ENCODE assay signal across 15 cellular contexts in genomic region chr6:56510984-56511531, GRCh38.
DNase-seq lines count a peak whose midpoint lies in the region; ATAC-seq and TF ChIP-seq lines count a peak whose summit lies in the region.
"Had no signal": no experiment of that assay in that cellular context is flagged by ENCODE, and none has a peak within 500 bp of the region (broad histone marks: within the 10 kb centered on the region; RNA-seq: fewer than 3 reads in every experiment).

No MANE protein-coding gene starts in this region.

- intact Hi-C loops in left lung (cut with DNase I) = no loop called here
- intact Hi-C loops in vagina (cut with DNase I) = no loop called here

- TF ChIP-seq POLR2A in vagina (IDR thresholded peaks at IDR 0.05) = no peak

- H3K36me3 ChIP-seq in left lung (peaks cover 0 to 40% of the 10 kb centered on the region in 2 donors), vagina (peaks cover 0 to 39% of the 10 kb centered on the region in 2 donors)
- H3K36me3 ChIP-seq: breast epithelium had no signal

- TF ChIP-seq CTCF in coronary artery (IDR thresholded peaks at IDR 0.05) (no peak), left lung (IDR thresholded peaks at IDR 0.05) (no peak), vagina (IDR thresholded peaks at IDR 0.05) (no peak)

- H3K27ac ChIP-seq in coronary artery = peak overlapping the region; percentile 23 to 41
- no peak overlapping the region for H3K27ac ChIP-seq in left lung
- peak overlapping the region; percentile 10 for H3K27ac ChIP-seq in vagina
- H3K27ac ChIP-seq: breast epithelium had no signal

- no peaks in the 10 kb centered on the region for H3K27me3 ChIP-seq in left lung
- no peaks in the 10 kb centered on the region for H3K27me3 ChIP-seq in vagina
- H3K27me3 ChIP-seq: breast epithelium had no signal

- H3K9me3 ChIP-seq in left lung (no peaks in the 10 kb centered on the region), vagina (no peaks in the 10 kb centered on the region)
- H3K9me3 ChIP-seq: breast epithelium had no signal

- peaks cover 0 to 5% of the 10 kb centered on the region in 2 donors for H3K4me1 ChIP-seq in left lung
- H3K4me1 ChIP-seq in vagina = peaks cover 42% of the 10 kb centered on the region
- H3K4me1 ChIP-seq: breast epithelium had no signal

- no peak overlapping the region for H3K4me3 ChIP-seq in coronary artery
- no peak overlapping the region for H3K4me3 ChIP-seq in left lung
- H3K4me3 ChIP-seq in vagina = no peak overlapping the region
- H3K4me3 ChIP-seq: breast epithelium had no signal

- DNase-seq in NCI-H510A treated with DMSO at 0.1 percent for 48 hours (lab: John Stamatoyannopoulos, UW) (peak; percentile 40), NCI-H510A (lab: John Stamatoyannopoulos, UW) (no peak), coronary artery (ENCODE audit: low spot score) (no peak), left lung (no peak), vagina (ENCODE audit: extremely low spot score in 2 of 2) (no peak), OCI-M2 (lab: John Stamatoyannopoulos, UW; ENCODE audit: unreplicated experiment) (no peak)
- DNase-seq in activated naive CD4-positive, alpha-beta T cell (lab: John Stamatoyannopoulos, UW) = no peak
- no peak for DNase-seq in stimulated activated naive CD8-positive, alpha-beta T cell treated with anti-CD3 and anti-CD28 coated beads, Interleukin-15, Interleukin-2, amounts not matched to agents 100 U/mL and 50 U/mL, for 24 hours
- DNase-seq: ACHN; activated naive CD4-positive, alpha-beta T cell treated with anti-CD3 and anti-CD28 coated beads, Interleukin-2, amount 10 ng/mL, durations not matched to agents 7 days and 5 days; GF-D8; stimulated activated CD8-positive, alpha-beta memory T cell treated with anti-CD3 and anti-CD28 coated beads, Interleukin-4, amount 100 ng/mL, for 48 hours; trophoblast cell had no signal

- ATAC-seq in left lung = peak; percentile 55
- no peak for ATAC-seq in stimulated activated naive CD8-positive, alpha-beta T cell treated with anti-CD3 and anti-CD28 coated beads, Interleukin-15, Interleukin-2, amounts not matched to agents 100 U/mL and 50 U/mL, for 24 hours
- ATAC-seq: SK-N-SH treated with all-trans-retinoic acid at 6 μM for 48 hours had no signal

Comparison
In these comparisons a context has a peak if more than half of its experiments do, and no peak if none do; other contexts are left out.
1. H3K27ac ChIP-seq: peak in coronary artery (2 of 2) and vagina (single experiment); none in left lung (0 of 2).